10 cellular contexts compared by ENCODE assay signal in the genomic region with DNA sequence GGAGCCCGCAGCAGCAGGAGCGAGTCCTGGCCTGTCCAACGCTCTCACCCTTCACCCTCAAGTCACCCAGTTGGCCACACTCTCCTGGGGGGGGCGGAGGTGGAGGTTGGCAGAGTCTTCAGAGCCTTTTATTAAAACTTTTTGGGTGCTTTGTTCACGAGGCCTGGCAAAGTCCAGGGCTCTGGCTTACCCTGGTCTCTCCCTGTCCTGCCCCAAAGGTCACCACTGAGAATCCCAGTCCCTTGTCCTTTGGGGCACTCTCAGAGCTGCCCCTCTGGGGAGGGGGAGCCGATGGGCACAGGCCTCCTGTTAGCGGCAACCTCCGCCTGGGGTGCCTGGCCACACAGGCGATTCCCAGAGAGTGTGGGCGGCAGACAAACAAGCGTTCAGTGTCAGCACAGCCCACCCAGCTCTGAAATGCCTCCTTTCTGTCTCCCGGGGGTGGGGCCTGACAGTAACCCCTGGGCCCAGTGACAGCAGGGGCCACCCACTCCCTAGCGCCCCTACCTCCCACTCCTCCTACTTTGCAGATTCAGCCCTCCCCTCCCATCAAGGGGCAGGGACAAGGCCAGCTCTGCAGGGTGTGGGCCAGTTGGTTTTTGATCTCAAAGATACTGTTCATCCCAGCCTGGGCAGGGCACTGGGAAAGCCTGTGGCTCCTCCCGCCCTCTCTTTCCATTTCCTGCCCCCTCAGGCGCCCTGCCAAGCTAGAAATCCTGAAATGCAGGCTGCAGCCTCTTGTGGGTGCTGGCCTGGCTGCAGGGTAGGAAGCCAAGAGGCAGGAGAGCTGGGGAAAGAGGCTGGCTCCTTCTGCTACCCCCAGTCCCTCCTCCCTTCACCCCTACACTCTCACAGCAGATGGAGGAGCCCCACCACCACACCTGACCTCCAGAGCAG. TPM values are rescaled to one million over a fixed set of nuclear protein-coding genes. Genes with fewer than 3 reads are reported as not detected.
DNase-seq lines count a peak whose midpoint lies in the region; ATAC-seq, FAIRE-seq and TF ChIP-seq lines count a peak whose summit lies in the region.
"Had no signal": no experiment of that assay in that cellular context is flagged by ENCODE, and none has a peak within 500 bp of the region (broad histone marks: within the 10 kb centered on the region; RNA-seq: fewer than 3 reads in every experiment).

No MANE protein-coding gene starts in this region.

- TF ChIP-seq POLR2A in A549 (IDR thresholded peaks at IDR 0.05; ENCODE audit: low read length) (no peak), HepG2 (IDR thresholded peaks at IDR 0.05; ENCODE audit: insufficient read depth in 1 of 2, low read depth in 2 of 2, low read length in 2 of 2) (peak in 1 of 2 experiments; percentile 83; a peak in 3 of 4 replicates)

- TF ChIP-seq RAD21 in A549 (conservative IDR thresholded peaks at IDR 0.05 in 1 of 2, IDR thresholded peaks at IDR 0.05 in 1 of 2) (no peak), HepG2 (CRISPR knock-in tag; IDR thresholded peaks at IDR 0.05) (no peak; the same call in 1 of the 2 replicates)

- FAIRE-seq in A549 (lab: Jason Lieb, UNC) (no peak), HepG2 (lab: Jason Lieb, UNC) (peak; percentile 89)
- FAIRE-seq: islet of Langerhans had no signal

- H3K4me3 ChIP-seq in A549 (no peak overlapping the region), HUES48 (ENCODE audit: low read depth, low read length) (peak overlapping the region; percentile 25; the same call in 1 of the 2 replicates), brain microvascular endothelial cell (ENCODE audit: low read depth, low read length) (no peak overlapping the region), HepG2 (replicated peaks in 1 of 3; ENCODE audit: insufficient read depth in 1 of 3, low read depth in 2 of 3, low read length in 3 of 3) (peak overlapping the region; percentile 44 to 77 (median 48)), Karpas-422 (ENCODE audit: low read length) (no peak overlapping the region)

- CTCF ChIA-PET in A549 (lab: Yijun Ruan, JAX) (no interaction called here), HepG2 (lab: Yijun Ruan, JAX; ENCODE audit: low intra/inter-chr PET ratio, low total read pairs) (no interaction called here)

- H2AFZ ChIP-seq in HepG2 (ENCODE audit: low read length) (no peak overlapping the region), Karpas-422 (ENCODE audit: low read length) (no peak overlapping the region)

- no peaks in the 10 kb centered on the region for H3K36me3 ChIP-seq in HUES48 (ENCODE audit: control insufficient read depth, insufficient read depth, low read length)
- no peaks in the 10 kb centered on the region for H3K36me3 ChIP-seq in brain microvascular endothelial cell (replicated peaks)
- H3K36me3 ChIP-seq in HepG2 (replicated peaks in 1 of 2; ENCODE audit: control insufficient read depth in 1 of 2, insufficient read depth in 2 of 2, low read length in 2 of 2) = no peaks in the 10 kb centered on the region
- no peaks in the 10 kb centered on the region for H3K36me3 ChIP-seq in Karpas-422 (ENCODE audit: insufficient read depth, low read length)

- no peaks in the 10 kb centered on the region for H3K9me3 ChIP-seq in A549
- H3K9me3 ChIP-seq in HUES48 (ENCODE audit: control insufficient read depth, insufficient read depth, low read length) = no peaks in the 10 kb centered on the region
- no peaks in the 10 kb centered on the region for H3K9me3 ChIP-seq in HepG2 (ENCODE audit: low read length)
- no peaks in the 10 kb centered on the region for H3K9me3 ChIP-seq in Karpas-422 (ENCODE audit: low read length)

- BruUV-seq in HepG2 (replicated peaks; lab: Mats Ljungman, UMichigan) = TSS peak; percentile 66

- DNase-seq in A549 (ENCODE audit: low read depth in 1 of 2, low spot score in 1 of 2) (peak in 1 of 2 experiments; percentile 29), brain microvascular endothelial cell (peak; percentile 1), HepG2 (ENCODE audit: low spot score) (peak; percentile 96), GF-D8 (lab: John Stamatoyannopoulos, UW) (no peak), Karpas-422 (no peak)
- DNase-seq: DND-41 had no signal

- H3K27ac ChIP-seq in A549 = peak overlapping the region in 1 of 2 experiments; percentile 34; a peak in 3 of 6 replicates
- H3K27ac ChIP-seq in HUES48 (ENCODE audit: low read depth, low read length) = peak overlapping the region; percentile 63
- no peak overlapping the region for H3K27ac ChIP-seq in brain microvascular endothelial cell
- peak overlapping the region; percentile 72 for H3K27ac ChIP-seq in HepG2 (ENCODE audit: extremely low read length, insufficient read depth, low read length)
- no peak overlapping the region for H3K27ac ChIP-seq in Karpas-422 (ENCODE audit: low read length)

- no peaks in the 10 kb centered on the region for H3K9me2 ChIP-seq in Karpas-422 (replicated peaks; ENCODE audit: insufficient read depth, low read length)

- peaks cover 7% of the 10 kb centered on the region for H3K27me3 ChIP-seq in HUES48 (ENCODE audit: control insufficient read depth, insufficient read depth, low read length)
- H3K27me3 ChIP-seq in brain microvascular endothelial cell (replicated peaks) = no peaks in the 10 kb centered on the region
- no peaks in the 10 kb centered on the region for H3K27me3 ChIP-seq in HepG2 (ENCODE audit: control insufficient read depth in 1 of 2, insufficient read depth in 2 of 2, low read length in 2 of 2)
- H3K27me3 ChIP-seq in Karpas-422 (ENCODE audit: low read length) = no peaks in the 10 kb centered on the region

- in situ Hi-C loops in brain microvascular endothelial cell (cut with HindIII; ENCODE audit: low pct_ligation_motif_present, low sequenced_read_pairs) = no loop called here
- in situ Hi-C loops in HepG2 (cut with HindIII; ENCODE audit: extremely low pct_ligation_motif_present, low pct_unique_long_range_greater_than_20kb) = no loop called here

- intact Hi-C loops in HepG2 (cut with micrococcal nuclease; ENCODE audit: unreplicated experiment) = loop anchor here (1.0 to 2.0 kb wide), 2 partner anchors 31 to 36 kb away; a partner anchor contains a TSS

- H3K4me1 ChIP-seq in A549 (peaks cover 9% of the 10 kb centered on the region; the same call in 2 of the 3 replicates), HUES48 (ENCODE audit: control insufficient read depth, insufficient read depth, low read length) (peaks cover 35% of the 10 kb centered on the region), HepG2 (ENCODE audit: insufficient read depth, low read length) (peaks cover 95% of the 10 kb centered on the region), Karpas-422 (ENCODE audit: low read length) (no peaks in the 10 kb centered on the region)

- POLR2A ChIA-PET in A549 (lab: Yijun Ruan, JAX) (interaction anchor here (0.5 kb wide), 1 partner anchor 12 kb away, joined by 3 read pairs; no protein-coding TSS in a partner anchor), HepG2 (lab: Yijun Ruan, JAX) (interaction anchor here (0.6 to 1.7 kb wide), 13 partner anchors 11 to 351 kb away, joined by 3 to 11 read pairs (median 4); a partner anchor contains a TSS)

- H3K79me2 ChIP-seq in HepG2 (ENCODE audit: insufficient read depth, low read length) (no peaks in the 10 kb centered on the region), Karpas-422 (ENCODE audit: low read length) (no peaks in the 10 kb centered on the region)

- ATAC-seq in A549 (peak; percentile 47 to 70; a peak in 5 of 6 replicates), HepG2 (peak; percentile 91), HG02759 (IDR thresholded peaks at IDR 0.05; ENCODE audit: unreplicated experiment) (no peak), HG03095 (IDR thresholded peaks at IDR 0.05; ENCODE audit: unreplicated experiment) (no peak)

- no peak for TF ChIP-seq CTCF in A549 (IDR thresholded peaks at IDR 0.05)
- peak; percentile 6 for TF ChIP-seq CTCF in brain microvascular endothelial cell (IDR thresholded peaks at IDR 0.05; ENCODE audit: low read depth, low read length, missing control alignments)
- TF ChIP-seq CTCF in HepG2 (CRISPR knock-in tag; IDR thresholded peaks at IDR 0.05) = peak; percentile 61

- no peak overlapping the region for H3K9ac ChIP-seq in HUES48 (ENCODE audit: low read depth, low read length)
- H3K9ac ChIP-seq in HepG2 (ENCODE audit: insufficient read depth, low read depth, low read length) = peak overlapping the region; percentile 82
- H3K9ac ChIP-seq in Karpas-422 (ENCODE audit: low read length) = no peak overlapping the region

- 57% methylated on average over 11 of the region's 15 CpGs for WGBS in A549 (ENCODE audit: missing lambda C conversion rate)
- whole genome bisulfite sequencing in HepG2 (ENCODE audit: low lambda C conversion rate) = 4% methylated on average over 15 of the region's 15 CpGs

- H4K20me1 ChIP-seq in HepG2 (ENCODE audit: insufficient read depth, low read length) (no peaks in the 10 kb centered on the region), Karpas-422 (ENCODE audit: insufficient read depth, low read depth, low read length) (no peaks in the 10 kb centered on the region)

- H3K4me2 ChIP-seq in A549 (no peak overlapping the region), HepG2 (ENCODE audit: low read depth, low read length) (peak overlapping the region; percentile 89), Karpas-422 (ENCODE audit: low read depth, low read length, poor library complexity, severe bottlenecking) (no peak overlapping the region)

- TF ChIP-seq EP300 in A549 (IDR thresholded peaks at IDR 0.05) (no peak), HepG2 (IDR thresholded peaks at IDR 0.05; ENCODE audit: low read depth in 2 of 2, low read length in 2 of 2) (no peak; a peak in 1 of 4 replicates), HepG2 (CRISPR knock-in tag; IDR thresholded peaks at IDR 0.05; ENCODE audit: borderline replicate concordance) (no peak; the same call in 1 of the 2 replicates)

RNA-seq across cellular contexts. Expression of a gene that starts 36.6 kb away (rescaled TPM):
- polyA plus RNA-seq in A549 (2011; rRNA removed) = 21.4 and 26.5 TPM in 2 replicates
- polyA plus RNA-seq in A549 (2012; cell fraction: cytosol; rRNA removed) = 11.8 and 18.6 TPM in 2 replicates
- polyA plus RNA-seq in A549 (2012; cell fraction: nucleus; rRNA removed) = 8.6 and 9.6 TPM in 2 replicates
- polyA plus RNA-seq in A549 (2017; fragmentation: RNase III; extraction: RNeasy Plus Mini Kit Qiagen cat#74134 plus additional on column Dnase treatment) = 13.4 to 14.7 TPM (median 14.2 TPM) in 3 replicates
- polyA minus RNA-seq in A549 (2011; rRNA and poly(A)+ RNA removed) = 45.9 and 48.2 TPM in 2 replicates
- total RNA-seq in HepG2 (2016; rRNA removed; fragmentation: Illumina TruSeq; extraction: Trizol) = 13.4 and 24.6 TPM in 2 replicates
- total RNA-seq in HepG2 (2016; cell fraction: cytosol; rRNA removed; fragmentation: Illumina TruSeq; extraction: Trizol; ENCODE audit: low read depth) = 9.2 and 9.9 TPM in 2 replicates
- 11.7 and 21.4 TPM in 2 replicates for total RNA-seq in HepG2 (2016; cell fraction: insoluble cytoplasmic fraction; rRNA removed; fragmentation: Illumina TruSeq; extraction: Trizol)
- total RNA-seq in HepG2 (2016; cell fraction: membrane; rRNA removed; fragmentation: Illumina TruSeq; extraction: Trizol) = 11.9 and 13.5 TPM in 2 replicates
- 17.1 and 22.3 TPM in 2 replicates for total RNA-seq in HepG2 (2016; cell fraction: nucleus; rRNA removed; fragmentation: Illumina TruSeq; extraction: Trizol)
- polyA plus RNA-seq in HepG2 (2011; rRNA removed) = 84.4 and 91.2 TPM in 2 replicates
- 59.1 and 63.8 TPM in 2 replicates for polyA plus RNA-seq in HepG2 (2011; cell fraction: cytosol; rRNA removed)
- polyA plus RNA-seq in HepG2 (2011; cell fraction: nucleus; rRNA removed) = 25.3 and 26.7 TPM in 2 replicates
- polyA plus RNA-seq in HepG2 (2012) = 79.6 and 88.1 TPM in 2 replicates
- 25.1 and 29.9 TPM in 2 replicates for polyA plus RNA-seq in HepG2 (2016; cell fraction: cytosol; fragmentation: Illumina TruSeq; extraction: Trizol; ENCODE audit: low read depth)
- 19.9 and 21.5 TPM in 2 replicates for polyA plus RNA-seq in HepG2 (2016; cell fraction: insoluble cytoplasmic fraction; fragmentation: Illumina TruSeq; extraction: Trizol; ENCODE audit: low read depth)
- polyA plus RNA-seq in HepG2 (2016; cell fraction: membrane; fragmentation: Illumina TruSeq; extraction: Trizol; ENCODE audit: low read depth) = 20.0 and 21.7 TPM in 2 replicates
- 44.6 and 45.3 TPM in 2 replicates for polyA plus RNA-seq in HepG2 (2016; cell fraction: nucleus; fragmentation: Illumina TruSeq; extraction: Trizol; ENCODE audit: insufficient read depth, low read depth)
- 185 and 354 TPM in 2 replicates for polyA minus RNA-seq in HepG2 (2011; rRNA and poly(A)+ RNA removed; ENCODE audit: low replicate concordance)
- polyA minus RNA-seq in HepG2 (2011; cell fraction: cytosol; rRNA and poly(A)+ RNA removed) = 33.1 and 45.3 TPM in 2 replicates
- 34.7 and 36.2 TPM in 2 replicates for polyA minus RNA-seq in HepG2 (2011; cell fraction: nucleus; rRNA and poly(A)+ RNA removed)
- not detected in 2 replicates for total RNA-seq in Karpas-422 (2014; rRNA removed; shearing (Covaris generic); ENCODE audit: low replicate concordance)

Comparison
In these comparisons a context has a peak if more than half of its experiments do, and no peak if none do; other contexts are left out.
1. ATAC-seq: peak in A549 (2 of 2) and HepG2 (single experiment); none in HG02759 (single experiment) and HG03095 (single experiment).
2. DNase-seq: peak in brain microvascular endothelial cell (single experiment) and HepG2 (single experiment); none in GF-D8 (single experiment) and Karpas-422 (single experiment).
3. H3K27ac ChIP-seq: peak in HUES48 (single experiment) and HepG2 (single experiment); none in brain microvascular endothelial cell (single experiment) and Karpas-422 (single experiment).
4. H3K4me3 ChIP-seq: peak in HUES48 (single experiment) and HepG2 (3 of 3); none in A549 (single experiment), brain microvascular endothelial cell (single experiment) and Karpas-422 (single experiment).
5. RNA of a gene that starts 36.6 kb away (total RNA-seq): 9.2 to 24.6 TPM in HepG2; not detected in Karpas-422; every median in the first group is over 10 times any median in the second.